Comparison of ENCODE assay signal across 20 cellular contexts in the genomic region with DNA sequence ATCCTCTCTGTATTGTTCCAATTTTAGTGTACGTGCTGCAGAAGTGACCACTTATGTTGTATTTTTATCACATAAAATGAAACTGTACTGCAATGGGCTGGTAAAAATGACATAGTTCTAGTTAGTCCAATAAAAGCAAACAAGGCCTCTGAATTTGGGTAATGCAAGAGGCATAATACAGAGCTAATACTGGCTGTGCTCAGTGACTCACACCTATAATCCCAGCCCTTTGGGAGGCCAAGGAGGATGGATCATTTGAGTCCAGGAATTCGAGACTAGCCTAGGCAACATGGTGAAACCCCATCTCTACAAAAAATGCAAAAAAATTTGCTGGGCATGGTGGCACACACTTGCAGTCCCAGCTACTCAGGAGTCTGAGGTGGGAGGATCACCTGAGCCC.
DNase-seq lines count a peak whose midpoint lies in the region; ATAC-seq, FAIRE-seq and TF ChIP-seq lines count a peak whose summit lies in the region.
"Had no signal": no experiment of that assay in that cellular context is flagged by ENCODE, and none has a peak within 500 bp of the region (broad histone marks: within the 10 kb centered on the region; RNA-seq: fewer than 3 reads in every experiment).

No MANE protein-coding gene starts in this region.

- ATAC-seq in memory B cell (ENCODE audit: low read depth) (no peak), left lung (no peak)
- ATAC-seq: HCT116 had no signal

- H3K36me3 ChIP-seq in MG63 (no peaks in the 10 kb centered on the region), bronchial epithelial cell (ENCODE audit: control insufficient read depth, insufficient read depth, low read length) (no peaks in the 10 kb centered on the region), spleen (peaks cover 0 to 16% (median 2%) of the 10 kb centered on the region in 6 donors), left lung (no peaks in the 10 kb centered on the region)
- H3K36me3 ChIP-seq: ascending aorta, neural progenitor cell had no signal

- no peak overlapping the region for H3K4me3 Mint-ChIP-seq in memory B cell
- H3K4me3 Mint-ChIP-seq: mesothelial cell of epicardium, neural progenitor cell had no signal

- intact Hi-C loops in spleen (cut with DNase I; ENCODE audit: low total_unique reads) = no loop called here
- intact Hi-C loops in left lung (cut with DNase I) = no loop called here

- no peak for FAIRE-seq in bronchial epithelial cell (lab: Jason Lieb, UNC)
- FAIRE-seq: G401.6 had no signal

- WGBS in spleen, 5 donors = 82 to 90% (median 87%) methylated on average over 2 of the region's 2 CpGs

- peak overlapping the region; percentile 17 for H3K27ac Mint-ChIP-seq in memory B cell
- H3K27ac Mint-ChIP-seq: mesothelial cell of epicardium, neural progenitor cell had no signal

- DNase-seq in Daoy (ENCODE audit: low read depth) (peak; percentile 23), MG63 (peak; percentile 75), bronchial epithelial cell (ENCODE audit: low read depth) (peak; percentile 48), memory B cell (ENCODE audit: low spot score in 2 of 2) (no peak), NCI-H146 (lab: John Stamatoyannopoulos, UW) (no peak), spleen (no peak), amygdala (lab: John Stamatoyannopoulos, UW) (no peak), left lung (no peak)
- DNase-seq: activated CD4-positive, alpha-beta T cell treated with anti-CD3 and anti-CD28 coated beads for 48 hours; activated CD8-positive, alpha-beta memory T cell treated with anti-CD3 and anti-CD28 coated beads, Interleukin-2, amount 50 U/mL, for 4 hours; hippocampal formation; KBM-7; NCI-H1092 treated with DMSO at 0.1 percent for 48 hours; NCI-H526 treated with DMSO at 0.1 percent for 48 hours; stimulated activated naive CD4-positive, alpha-beta T cell treated with Interleukin-2 at 50 U/mL for 16 hours had no signal

- H3K36me3 Mint-ChIP-seq in memory B cell = peaks cover 32% of the 10 kb centered on the region

- TF ChIP-seq CTCF in bronchial epithelial cell (IDR thresholded peaks at IDR 0.05; ENCODE audit: insufficient read depth, low read length, severe bottlenecking) (no peak), spleen (IDR thresholded peaks at IDR 0.05 in 8 of 11, conservative IDR thresholded peaks at IDR 0.05 in 3 of 11) (no peak), left lung (IDR thresholded peaks at IDR 0.05) (no peak)

- H3K4me3 ChIP-seq in MG63 (no peak overlapping the region), bronchial epithelial cell (ENCODE audit: low read depth, low read length) (no peak overlapping the region), spleen (no peak overlapping the region), left lung (no peak overlapping the region)
- H3K4me3 ChIP-seq: ascending aorta, neural progenitor cell had no signal

- H3K4me1 ChIP-seq in spleen (peaks cover 0 to 71% (median 20%) of the 10 kb centered on the region in 6 donors), left lung (peaks cover 0 to 4% of the 10 kb centered on the region in 2 donors)
- H3K4me1 ChIP-seq: neural progenitor cell had no signal

- H3K27ac ChIP-seq in spleen (no peak overlapping the region), left lung (no peak overlapping the region)
- H3K27ac ChIP-seq: ascending aorta, neural progenitor cell had no signal

- H3K27me3 Mint-ChIP-seq in memory B cell = no peaks in the 10 kb centered on the region

- no peak for TF ChIP-seq POLR2A in spleen (IDR thresholded peaks at IDR 0.05)

- peaks cover 41% of the 10 kb centered on the region for H3K4me1 Mint-ChIP-seq in memory B cell
- H3K4me1 Mint-ChIP-seq: mesothelial cell of epicardium, neural progenitor cell had no signal

- H3K9me3 Mint-ChIP-seq in memory B cell = peaks cover 3% of the 10 kb centered on the region

- H3K9me3 ChIP-seq in MG63 (peaks cover 1% of the 10 kb centered on the region; the same call in 1 of the 2 replicates), spleen (peaks cover 0 to 12% (median 8%) of the 10 kb centered on the region in 8 donors), left lung (no peaks in the 10 kb centered on the region)

- H3K27me3 ChIP-seq in MG63 = no peaks in the 10 kb centered on the region
- H3K27me3 ChIP-seq in bronchial epithelial cell (ENCODE audit: control insufficient read depth, insufficient read depth, low read length) = no peaks in the 10 kb centered on the region
- no peaks in the 10 kb centered on the region for H3K27me3 ChIP-seq in spleen (replicated peaks in 1 of 7)
- H3K27me3 ChIP-seq in left lung = no peaks in the 10 kb centered on the region
- H3K27me3 ChIP-seq: ascending aorta, neural progenitor cell had no signal

Comparison
In these comparisons a context has a peak if more than half of its experiments do, and no peak if none do; other contexts are left out.
1. DNase-seq: peak in Daoy (single experiment), MG63 (single experiment) and bronchial epithelial cell (single experiment); none in memory B cell (0 of 2), NCI-H146 (single experiment), spleen (single experiment), amygdala (0 of 56) and left lung (0 of 2).